8 cellular contexts compared by ENCODE assay signal in genomic region chr6:53361549-53362031, GRCh38. TPM values are rescaled to one million over a fixed set of nuclear protein-coding genes. Genes with fewer than 3 reads are reported as not detected.
A peak's percentile ranks its signal among the peaks of the same experiment; 100 is the strongest.
DNase-seq lines count a peak whose midpoint lies in the region; ATAC-seq, FAIRE-seq and TF ChIP-seq lines count a peak whose summit lies in the region.

No MANE protein-coding gene starts in this region.

- H3K27ac Mint-ChIP-seq in activated CD4-positive, alpha-beta memory T cell treated with anti-CD3 and anti-CD28 coated beads, Interleukin-2, amount 10 ng/mL, durations not matched to agents 7 days and 5 days, result peak overlapping the region; percentile 97
- no peak overlapping the region for H3K27ac Mint-ChIP-seq in endothelial cell (ENCODE audit: unreplicated experiment)

- H3K9me3 ChIP-seq in BLaER1, result peaks cover 29% of the 10 kb centered on the region
- no peaks in the 10 kb centered on the region for H3K9me3 ChIP-seq in kidney (ENCODE audit: control insufficient read depth in 1 of 2, low read length in 2 of 2)

- peaks cover 48% of the 10 kb centered on the region for H3K4me1 Mint-ChIP-seq in activated CD4-positive, alpha-beta memory T cell treated with anti-CD3 and anti-CD28 coated beads, Interleukin-2, amount 10 ng/mL, durations not matched to agents 7 days and 5 days
- peaks cover 23% of the 10 kb centered on the region for H3K4me1 Mint-ChIP-seq in endothelial cell (ENCODE audit: unreplicated experiment)

- peaks cover 5% of the 10 kb centered on the region; the same call in 1 of the 2 replicates for H3K36me3 ChIP-seq in BLaER1
- no peaks in the 10 kb centered on the region for H3K36me3 ChIP-seq in kidney (ENCODE audit: control insufficient read depth in 1 of 2, insufficient read depth in 2 of 2, low read length in 2 of 2)

- CTCF ChIA-PET in activated CD4-positive, alpha-beta memory T cell treated with anti-CD3 and anti-CD28 coated beads, Interleukin-2, amount 10 ng/mL, durations not matched to agents 7 days and 5 days (lab: Charles Lee), result interaction anchor here (1.1 kb wide), 1 partner anchor 15 kb away, joined by 3 read pairs; no protein-coding TSS in a partner anchor

- H3K4me1 ChIP-seq in BLaER1 (peaks cover 50% of the 10 kb centered on the region), kidney (ENCODE audit: control insufficient read depth in 1 of 2, insufficient read depth in 1 of 2, low read depth in 1 of 2, low read length in 2 of 2) (peaks cover 15 to 20% of the 10 kb centered on the region in 2 donors)

- intact Hi-C loops in kidney (cut with DNase I), result no loop called here

- TF ChIP-seq CTCF in kidney (IDR thresholded peaks at IDR 0.05; ENCODE audit: borderline replicate concordance, extremely low read depth, insufficient read depth) (no peak), endothelial cell (IDR thresholded peaks at IDR 0.05; ENCODE audit: unreplicated experiment) (no peak)

- DNase-seq in activated CD4-positive, alpha-beta memory T cell treated with anti-CD3 and anti-CD28 coated beads, Interleukin-2, amount 10 ng/mL, durations not matched to agents 7 days and 5 days, result peak; percentile 57
- DNase-seq in glomerular visceral epithelial cell (ENCODE audit: extremely low spot score), result peak; percentile 42
- no peak for DNase-seq in left lobe of liver (ENCODE audit: low spot score)
- no peak for DNase-seq in kidney
- no peak for DNase-seq in endothelial cell (ENCODE audit: low spot score)

- no peaks in the 10 kb centered on the region for H3K36me3 Mint-ChIP-seq in activated CD4-positive, alpha-beta memory T cell treated with anti-CD3 and anti-CD28 coated beads, Interleukin-2, amount 10 ng/mL, durations not matched to agents 7 days and 5 days (ENCODE audit: low read depth)
- H3K36me3 Mint-ChIP-seq in endothelial cell (ENCODE audit: low read depth, unreplicated experiment), result no peaks in the 10 kb centered on the region

- H4K20me1 ChIP-seq in BLaER1, result no peaks in the 10 kb centered on the region

- no peak for FAIRE-seq in kidney (lab: Jason Lieb, UNC)

- peak overlapping the region; percentile 91 for H3K4me2 ChIP-seq in BLaER1

- H3K27me3 ChIP-seq in BLaER1, result no peaks in the 10 kb centered on the region

- ATAC-seq in HG03354 (IDR thresholded peaks at IDR 0.05; ENCODE audit: poor library complexity, severe bottlenecking, unreplicated experiment) (peak; percentile 40), left lobe of liver (no peak), GM21526 (IDR thresholded peaks at IDR 0.05; ENCODE audit: low FRiP score, unreplicated experiment) (no peak)

- POLR2A ChIA-PET in activated CD4-positive, alpha-beta memory T cell treated with anti-CD3 and anti-CD28 coated beads, Interleukin-2, amount 10 ng/mL, durations not matched to agents 7 days and 5 days (lab: Charles Lee), result interaction anchor here (1.4 to 5.1 kb wide), 4 partner anchors 12 to 378 kb away, joined by 4 to 98 read pairs (median 5); partner anchors contain the start of gene ELOVL5

- H3K4me3 ChIP-seq in BLaER1, result 0 out of 2 replicates have a peak overlapping the region, but pooled peaks have one; percentile 71
- no peak overlapping the region for H3K4me3 ChIP-seq in kidney (ENCODE audit: low read length in 2 of 2)

- peak overlapping the region; percentile 36 for H3K4me3 Mint-ChIP-seq in activated CD4-positive, alpha-beta memory T cell treated with anti-CD3 and anti-CD28 coated beads, Interleukin-2, amount 10 ng/mL, durations not matched to agents 7 days and 5 days
- no peak overlapping the region for H3K4me3 Mint-ChIP-seq in endothelial cell (ENCODE audit: unreplicated experiment)

- H3K9me3 Mint-ChIP-seq in activated CD4-positive, alpha-beta memory T cell treated with anti-CD3 and anti-CD28 coated beads, Interleukin-2, amount 10 ng/mL, durations not matched to agents 7 days and 5 days, result peaks cover 2% of the 10 kb centered on the region
- no peaks in the 10 kb centered on the region for H3K9me3 Mint-ChIP-seq in endothelial cell (ENCODE audit: unreplicated experiment)

- H3K9ac ChIP-seq in BLaER1 (peak overlapping the region; percentile 93; the same call in 1 of the 2 replicates), kidney (ENCODE audit: low read length in 2 of 2) (no peak overlapping the region)

- H3K27me3 Mint-ChIP-seq in activated CD4-positive, alpha-beta memory T cell treated with anti-CD3 and anti-CD28 coated beads, Interleukin-2, amount 10 ng/mL, durations not matched to agents 7 days and 5 days, result no peaks in the 10 kb centered on the region
- H3K27me3 Mint-ChIP-seq in endothelial cell (ENCODE audit: unreplicated experiment), result peaks cover 11% of the 10 kb centered on the region

- H3K27ac ChIP-seq in BLaER1 (peak overlapping the region; percentile 97), kidney (ENCODE audit: low read depth in 2 of 2, low read length in 2 of 2) (no peak overlapping the region)

RNA-seq across cellular contexts. Expression of gene ELOVL5, which starts 12.8 kb away (rescaled TPM):
- 100 to 1,000 TPM; 157 to 162 TPM for total RNA-seq in activated CD4-positive, alpha-beta memory T cell treated with anti-CD3 and anti-CD28 coated beads, Interleukin-2, amount 10 ng/mL, durations not matched to agents 7 days and 5 days
- total RNA-seq in left lobe of liver (54.4 TPM), kidney (42.0 TPM), endothelial cell (ENCODE audit: unreplicated experiment) (163 TPM)
- polyA plus RNA-seq in kidney (ENCODE audit: insufficient read depth, low read depth, low replicate concordance), result 20.5 TPM

Comparison
In these comparisons a context has a peak if more than half of its experiments do, and no peak if none do; other contexts are left out.
1. DNase-seq: peak in activated CD4-positive, alpha-beta memory T cell treated with anti-CD3 and anti-CD28 coated beads, Interleukin-2, amount 10 ng/mL, durations not matched to agents 7 days and 5 days (single experiment) and glomerular visceral epithelial cell (single experiment); none in left lobe of liver (single experiment), kidney (single experiment) and endothelial cell (single experiment).